In genomic region chr19:7202888-7203287, GRCh38 we compare ENCODE assay signal across 24 cellular contexts.
DNase-seq lines count a peak whose midpoint lies in the region; ATAC-seq, FAIRE-seq and TF ChIP-seq lines count a peak whose summit lies in the region.
"Had no signal": no experiment of that assay in that cellular context is flagged by ENCODE, and none has a peak within 500 bp of the region (broad histone marks: within the 10 kb centered on the region; RNA-seq: fewer than 3 reads in every experiment).

No MANE protein-coding gene starts in this region.

- peak overlapping the region; percentile 34; the same call in 1 of the 2 replicates for H3K27ac Mint-ChIP-seq in WTC11
- no peak overlapping the region for H3K27ac Mint-ChIP-seq in GM23338
- H3K27ac Mint-ChIP-seq: CD14-positive monocyte; CD8-positive, alpha-beta memory T cell; H9 had no signal

- FAIRE-seq in pancreas (lab: Jason Lieb, UNC), result no peak
- FAIRE-seq: G401.6, K562 had no signal

- H3K4me1 ChIP-seq in hepatocyte (ENCODE audit: insufficient read depth) (peaks cover 30% of the 10 kb centered on the region), pancreas (peaks cover 42 to 63% (median 43%) of the 10 kb centered on the region in 3 donors), GM23338 (ENCODE audit: insufficient read depth) (peaks cover 4% of the 10 kb centered on the region; the same call in 1 of the 2 replicates), gastroesophageal sphincter (peaks cover 0 to 18% (median 0%) of the 10 kb centered on the region in 3 donors)
- H3K4me1 ChIP-seq: BE2C had no signal

- CTCF ChIA-PET in WTC11 (lab: Charles Lee), result no interaction called here

- TF ChIP-seq POLR2A in gastroesophageal sphincter (IDR thresholded peaks at IDR 0.05), result no peak

- peak overlapping the region; percentile 31 for H3K27ac ChIP-seq in hepatocyte
- H3K27ac ChIP-seq in pancreas, result peak overlapping the region; percentile 43 to 93 (median 68)
- no peak overlapping the region for H3K27ac ChIP-seq in GM23338 (ENCODE audit: low read depth)
- H3K27ac ChIP-seq in gastroesophageal sphincter, result no peak overlapping the region
- H3K27ac ChIP-seq: GM23248, SJSA1 had no signal

- TF ChIP-seq CTCF in WTC11 (IDR thresholded peaks at IDR 0.05), result no peak
- TF ChIP-seq CTCF in hepatocyte (IDR thresholded peaks at IDR 0.05; ENCODE audit: poor library complexity), result no peak
- TF ChIP-seq CTCF in pancreas (IDR thresholded peaks at IDR 0.05), result no peak
- TF ChIP-seq CTCF in GM23338 (conservative IDR thresholded peaks at IDR 0.05; ENCODE audit: low read depth in 2 of 2), result no peak
- TF ChIP-seq CTCF in gastroesophageal sphincter (IDR thresholded peaks at IDR 0.05), result no peak

- no peaks in the 10 kb centered on the region for H3K27me3 Mint-ChIP-seq in WTC11 (ENCODE audit: low read depth)
- H3K27me3 Mint-ChIP-seq in GM23338 (ENCODE audit: insufficient read depth, low read depth, poor library complexity), result peaks cover 5% of the 10 kb centered on the region

- H3K9me2 ChIP-seq in hepatocyte (replicated peaks; ENCODE audit: insufficient read depth) (no peaks in the 10 kb centered on the region), GM23338 (ENCODE audit: insufficient read depth) (no peaks in the 10 kb centered on the region)

- no peak overlapping the region for H3K4me3 Mint-ChIP-seq in WTC11
- H3K4me3 Mint-ChIP-seq in GM23338, result no peak overlapping the region
- H3K4me3 Mint-ChIP-seq: CD14-positive monocyte; CD8-positive, alpha-beta memory T cell; H9 had no signal

- H3K4me2 ChIP-seq in hepatocyte (peak overlapping the region; percentile 53), GM23338 (no peak overlapping the region)

- no peak overlapping the region for H2AFZ ChIP-seq in hepatocyte
- H2AFZ ChIP-seq in GM23338, result no peak overlapping the region
- H2AFZ ChIP-seq: GM23248 had no signal

- H3K79me2 ChIP-seq in hepatocyte, result peaks cover 64% of the 10 kb centered on the region
- 0 out of 2 replicates have a peak, but pooled peaks cover 7% of the 10 kb centered on the region for H3K79me2 ChIP-seq in GM23338 (replicated peaks; ENCODE audit: insufficient read depth)

- intact Hi-C loops in pancreas (cut with DNase I), result no loop called here

- H3F3A ChIP-seq in GM23338 (replicated peaks; ENCODE audit: low read depth), result peaks cover 3% of the 10 kb centered on the region; the same call in 1 of the 2 replicates

- POLR2A ChIA-PET in WTC11 (lab: Charles Lee), result no interaction called here

- H4K20me1 ChIP-seq in hepatocyte (ENCODE audit: insufficient read depth, poor library complexity, severe bottlenecking) (no peaks in the 10 kb centered on the region), GM23338 (replicated peaks; ENCODE audit: insufficient read depth) (no peaks in the 10 kb centered on the region; the same call in 1 of the 2 replicates)

- H3K27me3 ChIP-seq in hepatocyte (no peaks in the 10 kb centered on the region), pancreas (no peaks in the 10 kb centered on the region), GM23338 (ENCODE audit: insufficient read depth) (no peaks in the 10 kb centered on the region), gastroesophageal sphincter (no peaks in the 10 kb centered on the region)
- H3K27me3 ChIP-seq: BE2C, SJSA1 had no signal

- ATAC-seq in WTC11 (no peak), pancreas (no peak), SK-N-SH treated with all-trans-retinoic acid at 6 μM for 48 hours (no peak), GM23338 (no peak), gastroesophageal sphincter (no peak)
- ATAC-seq: K562, Right ventricle myocardium inferior had no signal

- H3K36me3 Mint-ChIP-seq in WTC11 (no peaks in the 10 kb centered on the region), GM23338 (ENCODE audit: low read depth) (no peaks in the 10 kb centered on the region)
- H3K36me3 Mint-ChIP-seq: CD8-positive, alpha-beta memory T cell had no signal

- H3K9me3 ChIP-seq in hepatocyte (ENCODE audit: low read depth) (no peaks in the 10 kb centered on the region), pancreas (no peaks in the 10 kb centered on the region), gastroesophageal sphincter (no peaks in the 10 kb centered on the region)
- H3K9me3 ChIP-seq: BE2C had no signal

- H3K4me3 ChIP-seq in hepatocyte (no peak overlapping the region), pancreas (peak overlapping the region in 2 of 4 donors; percentile 4 to 14), GM23338 (no peak overlapping the region), gastroesophageal sphincter (no peak overlapping the region)
- H3K4me3 ChIP-seq: GM23248, K562, SJSA1 had no signal

- WGBS in hepatocyte (ENCODE audit: low lambda C conversion rate, missing lambda C conversion rate), result 79% methylated on average over 2 of the region's 2 CpGs
- 12 to 16% methylated on average over 2 of the region's 2 CpGs for WGBS in pancreas, 2 donors
- 88 to 89% methylated on average over 1 to 2 of the region's 2 CpGs for WGBS in gastroesophageal sphincter (ENCODE audit: low coverage in 1 of 2), 2 donors

- DNase-seq in WTC11 (ENCODE audit: low spot score) (no peak), hepatocyte (ENCODE audit: low spot score) (no peak), pancreas (no peak), GM23338 (ENCODE audit: low spot score) (no peak)
- DNase-seq in activated CD4-positive, alpha-beta T cell treated with anti-CD3 and anti-CD28 coated beads, Interleukin-2, amount 50 U/mL, for 4 hours, result no peak
- DNase-seq: ACHN; BE2C; CD8-positive, alpha-beta memory T cell; GM23248; H9; MV-4-11; NCI-H1105; NCI-H1436 treated with DMSO at 0.1 percent for 48 hours; NCI-H2029; NCI-H446; NCI-H524 treated with DMSO at 0.1 percent for 48 hours; NCI-H774 had no signal

- H3K9me3 Mint-ChIP-seq in WTC11 (no peaks in the 10 kb centered on the region), GM23338 (no peaks in the 10 kb centered on the region; the same call in 2 of the 3 replicates)
- H3K9me3 Mint-ChIP-seq: CD14-positive monocyte, H9 had no signal

- TF ChIP-seq EP300 in gastroesophageal sphincter (IDR thresholded peaks at IDR 0.05), result no peak

- H3K4me1 Mint-ChIP-seq in WTC11 (peaks cover 22% of the 10 kb centered on the region), GM23338 (peaks cover 9% of the 10 kb centered on the region)

- H3K36me3 ChIP-seq in hepatocyte (replicated peaks; ENCODE audit: insufficient read depth, low read depth), result no peaks in the 10 kb centered on the region
- H3K36me3 ChIP-seq in pancreas, result no peaks in the 10 kb centered on the region
- H3K36me3 ChIP-seq in GM23338 (ENCODE audit: insufficient read depth), result no peaks in the 10 kb centered on the region
- no peaks in the 10 kb centered on the region for H3K36me3 ChIP-seq in gastroesophageal sphincter
- H3K36me3 ChIP-seq: BE2C, SJSA1 had no signal

TF ChIP-seq in SK-N-SH treated with all-trans-retinoic acid at 6 μM for 48 hours, 23 proteins besides CTCF, POLR2A, EP300 and RAD21 (continues in another document):
- TF ChIP-seq ZNF70 (CRISPR knock-in tag; IDR thresholded peaks at IDR 0.05) (no peak), ZFP3 (CRISPR knock-in tag; IDR thresholded peaks at IDR 0.05) (no peak), CSRNP3 (CRISPR knock-in tag; IDR thresholded peaks at IDR 0.05) (no peak), ESRRG (CRISPR knock-in tag; IDR thresholded peaks at IDR 0.05) (no peak), ZNF8 (CRISPR knock-in tag; IDR thresholded peaks at IDR 0.05) (no peak)

TF ChIP-seq in GM23338, 12 proteins besides CTCF, POLR2A, EP300 and RAD21 (continues in another document):
- TF ChIP-seq ZNF331 (CRISPR knock-in tag; IDR thresholded peaks at IDR 0.05; ENCODE audit: low read depth) (no peak), POLR2AphosphoS5 (IDR thresholded peaks at IDR 0.05; ENCODE audit: low read depth) (no peak), EZH2phosphoT487 (IDR thresholded peaks at IDR 0.05; ENCODE audit: unreplicated experiment) (no peak), STAT1 (IDR thresholded peaks at IDR 0.05; ENCODE audit: unreplicated experiment) (no peak), ZNF114 (CRISPR knock-in tag; IDR thresholded peaks at IDR 0.05) (no peak), ETS1 (IDR thresholded peaks at IDR 0.05) (no peak)

Comparison
In these comparisons a context has a peak if more than half of its experiments do, and no peak if none do; other contexts are left out.
1. H3K27ac ChIP-seq: peak in hepatocyte (single experiment) and pancreas (4 of 4); none in GM23338 (single experiment) and gastroesophageal sphincter (0 of 4).